8 cellular contexts compared by ENCODE assay signal in the genomic region with DNA sequence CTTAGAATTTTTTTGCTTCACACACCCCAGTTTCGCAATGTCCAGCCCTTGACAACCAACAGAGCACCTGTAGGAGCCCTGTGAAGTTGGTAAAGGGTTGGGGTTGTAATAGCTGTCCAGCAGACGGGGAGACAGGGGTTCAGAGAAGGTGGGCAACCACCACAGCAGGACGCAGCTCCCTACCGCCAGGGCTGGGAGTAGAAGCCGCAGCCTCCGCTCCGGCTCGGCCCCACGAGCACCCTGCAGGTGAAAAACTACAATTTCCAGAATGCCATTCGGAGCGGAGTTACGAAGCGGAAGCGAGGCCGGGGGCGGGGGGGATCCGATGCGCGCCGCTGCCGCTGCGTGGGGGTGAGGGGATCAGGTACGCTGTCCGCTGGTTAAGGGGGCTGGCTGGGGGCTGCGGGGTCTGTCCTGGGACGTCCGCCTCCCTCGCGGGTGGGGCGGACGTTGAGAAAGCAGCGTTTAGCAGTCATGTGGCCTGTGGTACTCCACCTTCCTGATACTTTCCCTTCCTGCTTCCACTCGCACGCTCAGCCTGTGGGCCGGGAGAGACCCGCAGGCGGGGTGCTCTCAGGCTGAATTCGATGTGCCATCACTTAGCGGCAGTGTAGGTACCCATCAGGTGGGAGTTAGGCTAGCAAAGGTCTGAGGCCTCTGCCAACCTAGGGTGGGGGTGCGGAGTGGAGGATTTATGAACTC. TPM values are rescaled to one million over a fixed set of nuclear protein-coding genes. Genes with fewer than 3 reads are reported as not detected.
A peak's percentile ranks its signal among the peaks of the same experiment; 100 is the strongest.
DNase-seq lines count a peak whose midpoint lies in the region; ATAC-seq and TF ChIP-seq lines count a peak whose summit lies in the region.

A gene with protein sequence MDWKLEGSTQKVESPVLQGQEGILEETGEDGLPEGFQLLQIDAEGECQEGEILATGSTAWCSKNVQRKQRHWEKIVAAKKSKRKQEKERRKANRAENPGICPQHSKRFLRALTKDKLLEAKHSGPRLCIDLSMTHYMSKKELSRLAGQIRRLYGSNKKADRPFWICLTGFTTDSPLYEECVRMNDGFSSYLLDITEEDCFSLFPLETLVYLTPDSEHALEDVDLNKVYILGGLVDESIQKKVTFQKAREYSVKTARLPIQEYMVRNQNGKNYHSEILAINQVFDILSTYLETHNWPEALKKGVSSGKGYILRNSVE (plus strand): TSS at position 317 of the 702 bp plus-strand sequence. CDS start 8,127 bp downstream, outside the sequence.

- intact Hi-C loops in left colon (cut with DNase I, micrococcal nuclease): loop anchor here in 1 of 2 donors (10.0 kb wide), 1 partner anchor 199 kb away; no protein-coding TSS in a partner anchor

- H3K27ac ChIP-seq in coronary artery: peak within 1 kb of the TSS; percentile 72 to 90

- ATAC-seq in GM18519 (IDR thresholded peaks at IDR 0.05; ENCODE audit: low FRiP score, unreplicated experiment) (peak; percentile 79), HG03066 (IDR thresholded peaks at IDR 0.05; ENCODE audit: low read depth, unreplicated experiment) (peak; percentile 87), left colon (peak; percentile 95)

- TF ChIP-seq CTCF in coronary artery (IDR thresholded peaks at IDR 0.05): no peak

- DNase-seq in A172 (ENCODE audit: low spot score): peak; percentile 20
- DNase-seq in NCI-H226: peak; percentile 24
- peak; percentile 74 to 76 for DNase-seq in activated CD4-positive, alpha-beta T cell treated with anti-CD3 and anti-CD28 coated beads for 4 hours
- DNase-seq in coronary artery (ENCODE audit: low spot score): peak; percentile 79
- peak; percentile 54 to 73 for DNase-seq in left colon
- DNase-seq in stimulated activated CD4-positive, alpha-beta T cell treated with anti-CD3 and anti-CD28 coated beads, Interleukin-1b, Interleukin-23, amount 100 ng/mL, for 48 hours: peak; percentile 68

- peak within 1 kb of the TSS; percentile 92 for H3K4me3 ChIP-seq in coronary artery

RNA-seq across cellular contexts. Expression of the gene that starts here (rescaled TPM):
- 1.2 and 2.3 TPM in 2 replicates for total RNA-seq in A172 (2014; rRNA removed; shearing (Covaris generic))
- total RNA-seq in left colon: 1 to 10 TPM; 6.6 to 7.2 TPM

Comparison
In these comparisons a context has a peak if more than half of its experiments do, and no peak if none do; other contexts are left out.
1. Peak in every context shown above with its lines: DNase-seq, ATAC-seq, H3K4me3 ChIP-seq and H3K27ac ChIP-seq.
2. DNase-seq: peak in every context shown above with its lines; median percentile 79 in coronary artery; 75 in activated CD4-positive, alpha-beta T cell treated with anti-CD3 and anti-CD28 coated beads for 4 hours; 68 in stimulated activated CD4-positive, alpha-beta T cell treated with anti-CD3 and anti-CD28 coated beads, Interleukin-1b, Interleukin-23, amount 100 ng/mL, for 48 hours; 64 in left colon; 24 in NCI-H226; 20 in A172.